ENCODE assay signal across 1 cellular context in genomic region chr7:117731455-117731854, GRCh38.
TF ChIP-seq lines count a peak whose summit lies in the region.

No MANE protein-coding gene starts in this region.

TF ChIP-seq in K562, 482 proteins besides CTCF, POLR2A, EP300 and RAD21 (continued from another document):
- TF ChIP-seq, protein P1, sequence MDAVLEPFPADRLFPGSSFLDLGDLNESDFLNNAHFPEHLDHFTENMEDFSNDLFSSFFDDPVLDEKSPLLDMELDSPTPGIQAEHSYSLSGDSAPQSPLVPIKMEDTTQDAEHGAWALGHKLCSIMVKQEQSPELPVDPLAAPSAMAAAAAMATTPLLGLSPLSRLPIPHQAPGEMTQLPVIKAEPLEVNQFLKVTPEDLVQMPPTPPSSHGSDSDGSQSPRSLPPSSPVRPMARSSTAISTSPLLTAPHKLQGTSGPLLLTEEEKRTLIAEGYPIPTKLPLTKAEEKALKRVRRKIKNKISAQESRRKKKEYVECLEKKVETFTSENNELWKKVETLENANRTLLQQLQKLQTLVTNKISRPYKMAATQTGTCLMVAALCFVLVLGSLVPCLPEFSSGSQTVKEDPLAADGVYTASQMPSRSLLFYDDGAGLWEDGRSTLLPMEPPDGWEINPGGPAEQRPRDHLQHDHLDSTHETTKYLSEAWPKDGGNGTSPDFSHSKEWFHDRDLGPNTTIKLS (IDR thresholded peaks at IDR 0.05; ENCODE audit: borderline replicate concordance, low read depth), result no peak
- TF ChIP-seq SREBF1 (IDR thresholded peaks at IDR 0.05; ENCODE audit: borderline replicate concordance, low read depth, low read length) (no peak), ZNF324 (CRISPR knock-in tag; IDR thresholded peaks at IDR 0.05) (no peak)
